ENCODE assay signal across 1 cellular context in the genomic region with DNA sequence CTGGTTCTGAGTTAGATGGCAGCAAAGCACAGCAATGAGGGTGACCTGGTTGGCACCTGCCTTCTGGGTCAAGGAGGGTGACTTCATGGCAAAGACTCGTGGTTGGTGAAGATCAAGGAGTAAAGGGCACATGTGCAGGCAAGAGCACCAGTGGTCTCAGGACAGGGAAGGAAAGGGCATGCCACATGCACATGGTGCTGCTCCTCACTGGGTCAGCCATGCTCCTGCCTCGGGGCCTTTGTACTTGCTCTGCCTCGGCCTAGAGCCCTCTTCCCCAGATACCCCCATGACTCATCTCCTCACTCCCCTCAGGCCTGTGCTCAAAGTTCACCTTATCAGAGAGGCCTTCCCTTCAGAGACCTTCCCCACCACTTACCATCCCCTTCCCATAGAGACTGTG.
TF ChIP-seq lines count a peak whose summit lies in the region.

No MANE protein-coding gene starts in this region.

TF ChIP-seq in SK-N-SH, 30 proteins besides CTCF, POLR2A, EP300 and RAD21 (continued from another document):
- TF ChIP-seq, protein P1, sequence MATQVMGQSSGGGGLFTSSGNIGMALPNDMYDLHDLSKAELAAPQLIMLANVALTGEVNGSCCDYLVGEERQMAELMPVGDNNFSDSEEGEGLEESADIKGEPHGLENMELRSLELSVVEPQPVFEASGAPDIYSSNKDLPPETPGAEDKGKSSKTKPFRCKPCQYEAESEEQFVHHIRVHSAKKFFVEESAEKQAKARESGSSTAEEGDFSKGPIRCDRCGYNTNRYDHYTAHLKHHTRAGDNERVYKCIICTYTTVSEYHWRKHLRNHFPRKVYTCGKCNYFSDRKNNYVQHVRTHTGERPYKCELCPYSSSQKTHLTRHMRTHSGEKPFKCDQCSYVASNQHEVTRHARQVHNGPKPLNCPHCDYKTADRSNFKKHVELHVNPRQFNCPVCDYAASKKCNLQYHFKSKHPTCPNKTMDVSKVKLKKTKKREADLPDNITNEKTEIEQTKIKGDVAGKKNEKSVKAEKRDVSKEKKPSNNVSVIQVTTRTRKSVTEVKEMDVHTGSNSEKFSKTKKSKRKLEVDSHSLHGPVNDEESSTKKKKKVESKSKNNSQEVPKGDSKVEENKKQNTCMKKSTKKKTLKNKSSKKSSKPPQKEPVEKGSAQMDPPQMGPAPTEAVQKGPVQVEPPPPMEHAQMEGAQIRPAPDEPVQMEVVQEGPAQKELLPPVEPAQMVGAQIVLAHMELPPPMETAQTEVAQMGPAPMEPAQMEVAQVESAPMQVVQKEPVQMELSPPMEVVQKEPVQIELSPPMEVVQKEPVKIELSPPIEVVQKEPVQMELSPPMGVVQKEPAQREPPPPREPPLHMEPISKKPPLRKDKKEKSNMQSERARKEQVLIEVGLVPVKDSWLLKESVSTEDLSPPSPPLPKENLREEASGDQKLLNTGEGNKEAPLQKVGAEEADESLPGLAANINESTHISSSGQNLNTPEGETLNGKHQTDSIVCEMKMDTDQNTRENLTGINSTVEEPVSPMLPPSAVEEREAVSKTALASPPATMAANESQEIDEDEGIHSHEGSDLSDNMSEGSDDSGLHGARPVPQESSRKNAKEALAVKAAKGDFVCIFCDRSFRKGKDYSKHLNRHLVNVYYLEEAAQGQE (IDR thresholded peaks at IDR 0.05; ENCODE audit: low read depth, low read length), result no peak
- TF ChIP-seq, protein P2, sequence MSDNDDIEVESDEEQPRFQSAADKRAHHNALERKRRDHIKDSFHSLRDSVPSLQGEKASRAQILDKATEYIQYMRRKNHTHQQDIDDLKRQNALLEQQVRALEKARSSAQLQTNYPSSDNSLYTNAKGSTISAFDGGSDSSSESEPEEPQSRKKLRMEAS (IDR thresholded peaks at IDR 0.05; ENCODE audit: low read depth), result no peak
- TF ChIP-seq CHD2 (IDR thresholded peaks at IDR 0.05; ENCODE audit: low read length, partially characterized antibody) (no peak), RFX5 (IDR thresholded peaks at IDR 0.05; ENCODE audit: low read length) (no peak)
TF ChIP-seq in SK-N-SH: peak in this region for 0.
